33 cellular contexts compared by ENCODE assay signal in the genomic region with DNA sequence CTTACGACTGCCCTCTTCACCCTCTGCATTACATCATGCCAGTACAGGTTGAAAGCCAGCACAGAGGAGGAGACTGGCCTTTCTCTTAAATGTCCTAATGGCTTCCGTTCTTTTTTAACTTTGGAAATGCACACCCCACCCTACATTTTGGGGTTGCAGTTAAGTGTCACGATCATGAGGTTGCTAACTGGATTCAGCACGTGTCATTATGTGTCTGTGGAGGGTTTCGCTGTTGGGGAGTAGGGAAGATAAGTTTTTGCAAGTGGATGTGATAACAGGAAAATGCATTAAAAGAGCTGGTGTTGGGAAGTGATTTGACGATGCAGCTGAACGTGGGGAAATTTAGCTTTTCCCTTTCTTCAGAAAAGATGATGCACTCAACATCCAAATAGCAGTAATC.
"Had no signal": no experiment of that assay in that cellular context is flagged by ENCODE, and none has a peak within 500 bp of the region (broad histone marks: within the 10 kb centered on the region; RNA-seq: fewer than 3 reads in every experiment).

No MANE protein-coding gene starts in this region.

- H3K4me3 ChIP-seq: body of pancreas, gastrocnemius medialis had no signal

- DNase-seq: activated B cell treated with CpG ODN at 0.5 μM for 24 hours; activated CD4-positive, alpha-beta T cell treated with anti-CD3 and anti-CD28 coated beads for 48 hours; activated CD4-positive, alpha-beta T cell treated with anti-CD3 and anti-CD28 coated beads, Interleukin-2, amount 50 U/mL, for 1 hour; activated CD4-positive, alpha-beta T cell treated with anti-CD3 and anti-CD28 coated beads, Interleukin-2, amount 50 U/mL, for 48 hours; activated CD8-positive, alpha-beta memory T cell treated with anti-CD3 and anti-CD28 coated beads for 24 hours; activated CD8-positive, alpha-beta T cell treated with anti-CD3 and anti-CD28 coated beads for 36 hours; activated effector memory CD4-positive, alpha-beta T cell treated with Interleukin-2 at 50 U/mL for 16 hours; activated gamma-delta T cell treated with Interleukin-2 at 50 U/mL for 16 hours; activated naive CD4-positive, alpha-beta T cell treated with anti-CD3 and anti-CD28 coated beads, Interleukin-2, amount 50 U/mL, for 16 hours; activated naive CD4-positive, alpha-beta T cell treated with Interleukin-2 at 50 U/mL for 16 hours; activated T-cell treated with anti-CD3 and anti-CD28 coated beads, Interleukin-2, amount 50 U/mL, for 4 hours; amniotic stem cell; anterior cingulate cortex; body of pancreas; caudate nucleus; cortex of kidney; dermis blood vessel endothelial cell; effector CD4-positive, alpha-beta T cell; effector memory CD8-positive, alpha-beta T cell; foreskin fibroblast; gastrocnemius medialis; glutamatergic neuron; T-helper 1 cell; T-helper 17 cell; T1000; WERI-Rb-1 had no signal

- H3K36me3 ChIP-seq: gastrocnemius medialis had no signal

- ATAC-seq: activated CD4-positive, CD25-positive, alpha-beta regulatory T cell treated with anti-CD3 and anti-CD28 coated beads, Interleukin-2, amount 50 U/mL, for 24 hours; activated CD8-positive, alpha-beta T cell treated with anti-CD3 and anti-CD28 coated beads for 36 hours; activated T-cell treated with anti-CD3 and anti-CD28 coated beads, Interleukin-2, amount 50 U/mL, for 4 hours; activated T-helper 17 cell treated with anti-CD3 and anti-CD28 coated beads, Interleukin-2, amount 50 U/mL, for 72 hours; body of pancreas; effector memory CD8-positive, alpha-beta T cell; esophagus mucosa; gastrocnemius medialis; T-helper 17 cell had no signal

- H3K27ac ChIP-seq: body of pancreas, epithelial cell of prostate, gastrocnemius medialis, WERI-Rb-1 had no signal

- FAIRE-seq: colon, endometrium, endothelial cell of umbilical vein had no signal

- H3K27me3 ChIP-seq: body of pancreas, gastrocnemius medialis had no signal

- H3K9me3 ChIP-seq: body of pancreas, gastrocnemius medialis had no signal

- H3K4me1 ChIP-seq: gastrocnemius medialis had no signal
